In genomic region chr1:45584351-45585109, GRCh38 we compare ENCODE assay signal across 8 cellular contexts. TPM values are rescaled to one million over a fixed set of nuclear protein-coding genes. Genes with fewer than 3 reads are reported as not detected.
DNase-seq lines count a peak whose midpoint lies in the region; ATAC-seq and TF ChIP-seq lines count a peak whose summit lies in the region.

No MANE protein-coding gene starts in this region.

- peak; percentile 77 for DNase-seq in DMS53 treated with DMSO at 0.1 percent for 48 hours (lab: John Stamatoyannopoulos, UW; ENCODE audit: unreplicated experiment)
- DNase-seq in HAP-1 (ENCODE audit: low spot score in 2 of 2), result peak; percentile 89 to 95
- DNase-seq in NAMALWA (ENCODE audit: low spot score), result peak; percentile 91
- peak; percentile 91 to 92 for DNase-seq in SJSA1 (ENCODE audit: low read depth in 1 of 2, low spot score in 2 of 2)
- peak; percentile 87 for DNase-seq in activated naive CD4-positive, alpha-beta T cell treated with Interleukin-2 at 50 U/mL for 16 hours

- H3K36me3 ChIP-seq in HAP-1 (replicated peaks), result peaks cover 9% of the 10 kb centered on the region
- H3K36me3 ChIP-seq in SJSA1, result peaks cover 21% of the 10 kb centered on the region
- H3K36me3 ChIP-seq in gastroesophageal sphincter, result no peaks in the 10 kb centered on the region
- no peaks in the 10 kb centered on the region for H3K36me3 ChIP-seq in neutrophil
- no peaks in the 10 kb centered on the region for H3K36me3 ChIP-seq in subcutaneous abdominal adipose tissue (ENCODE audit: control insufficient read depth in 5 of 5, insufficient read depth in 5 of 5, low read length in 5 of 5)

- no peak for TF ChIP-seq CTCF in gastroesophageal sphincter (IDR thresholded peaks at IDR 0.05)
- TF ChIP-seq CTCF in neutrophil (IDR thresholded peaks at IDR 0.05), result peak; percentile 15

- peak overlapping the region; percentile 6 to 97 (median 79) for H3K9ac ChIP-seq in subcutaneous abdominal adipose tissue (ENCODE audit: low read length in 5 of 5)

- TF ChIP-seq POLR2A in gastroesophageal sphincter (IDR thresholded peaks at IDR 0.05), result no peak

- 0% methylated on average over 3 to 13 of the region's 59 CpGs for WGBS in gastroesophageal sphincter (ENCODE audit: low coverage in 1 of 2), 2 donors

- H3K27me3 ChIP-seq in HAP-1 (ENCODE audit: low read depth) (no peaks in the 10 kb centered on the region), SJSA1 (replicated peaks) (no peaks in the 10 kb centered on the region), gastroesophageal sphincter (no peaks in the 10 kb centered on the region), neutrophil (no peaks in the 10 kb centered on the region), subcutaneous abdominal adipose tissue (ENCODE audit: control insufficient read depth in 5 of 5, insufficient read depth in 4 of 5, low read length in 5 of 5) (no peaks in the 10 kb centered on the region)

- peak overlapping the region; percentile 99 for H3K4me3 ChIP-seq in HAP-1
- peak overlapping the region; percentile 75 for H3K4me3 ChIP-seq in SJSA1
- peak overlapping the region; percentile 83 to 89 for H3K4me3 ChIP-seq in gastroesophageal sphincter
- H3K4me3 ChIP-seq in neutrophil (ENCODE audit: low read depth in 1 of 2, low read length in 1 of 2), result peak overlapping the region; percentile 95 to 99
- peak overlapping the region; percentile 76 to 100 (median 99) for H3K4me3 ChIP-seq in subcutaneous abdominal adipose tissue (ENCODE audit: low read depth in 1 of 5, low read length in 5 of 5)

- H3K4me1 ChIP-seq in HAP-1 (peaks cover 7% of the 10 kb centered on the region), SJSA1 (replicated peaks) (peaks cover 17% of the 10 kb centered on the region), gastroesophageal sphincter (peaks cover 0 to 41% (median 13%) of the 10 kb centered on the region in 3 donors), neutrophil (ENCODE audit: control insufficient read depth in 1 of 2, insufficient read depth in 1 of 2, low read depth in 1 of 2, low read length in 1 of 2) (peaks cover 39 to 40% of the 10 kb centered on the region in 2 experiments), subcutaneous abdominal adipose tissue (ENCODE audit: control insufficient read depth in 5 of 5, insufficient read depth in 5 of 5, low read length in 5 of 5) (peaks cover 8 to 28% (median 24%) of the 10 kb centered on the region in 5 donors)

- TF ChIP-seq EP300 in gastroesophageal sphincter (IDR thresholded peaks at IDR 0.05), result no peak

- H3K27ac ChIP-seq in SJSA1 (peak overlapping the region; percentile 79), gastroesophageal sphincter (peak overlapping the region; percentile 83 to 95 (median 93)), neutrophil (peak overlapping the region; percentile 87), subcutaneous abdominal adipose tissue (ENCODE audit: low read depth, low read length) (peak overlapping the region; percentile 85)

- ATAC-seq in gastroesophageal sphincter, result peak; percentile 72

- no peaks in the 10 kb centered on the region for H3K9me3 ChIP-seq in HAP-1
- H3K9me3 ChIP-seq in SJSA1 (replicated peaks), result no peaks in the 10 kb centered on the region
- no peaks in the 10 kb centered on the region for H3K9me3 ChIP-seq in gastroesophageal sphincter
- H3K9me3 ChIP-seq in neutrophil, result no peaks in the 10 kb centered on the region
- no peaks in the 10 kb centered on the region for H3K9me3 ChIP-seq in subcutaneous abdominal adipose tissue (ENCODE audit: control insufficient read depth in 5 of 5, low read length in 5 of 5)

- in situ Hi-C loops in HAP-1 (cut with MboI; ENCODE audit: low sequenced_read_pairs), result no loop called here

RNA-seq across cellular contexts. Expression of gene NASP, which starts 0.7 kb away (rescaled TPM):
- 141 and 151 TPM in 2 replicates for total RNA-seq in SJSA1 (2014; rRNA removed; shearing (Covaris generic))
- total RNA-seq in gastroesophageal sphincter, result 10 to 100 TPM; 44.3 to 79.7 (median 54.2) TPM

RNA-seq across cellular contexts. Expression of gene AKR1A1, which starts 33.9 kb away (rescaled TPM):
- total RNA-seq in SJSA1 (2014; rRNA removed; shearing (Covaris generic)), result 49.8 and 99.3 TPM in 2 replicates
- 10 to 100 TPM; 43.0 to 56.9 (median 46.5) TPM for total RNA-seq in gastroesophageal sphincter

RNA-seq across cellular contexts. Expression of gene CCDC17, which starts 39.3 kb away (rescaled TPM):
- 0.34 TPM in 1 of 2 replicates, not detected in the other for total RNA-seq in SJSA1 (2014; rRNA removed; shearing (Covaris generic))
- 1 to 10 TPM; 1.2 to 4.7 (median 1.6) TPM for total RNA-seq in gastroesophageal sphincter

Comparison
In these comparisons a context has a peak if more than half of its experiments do, and no peak if none do; other contexts are left out.
1. Peak in every context shown above with its lines: DNase-seq, ATAC-seq, H3K4me3 ChIP-seq and H3K27ac ChIP-seq.